In genomic region chr5:72662936-72663335, GRCh38 we compare ENCODE assay signal across 21 cellular contexts.
DNase-seq lines count a peak whose midpoint lies in the region; ATAC-seq, FAIRE-seq and TF ChIP-seq lines count a peak whose summit lies in the region.
"Had no signal": no experiment of that assay in that cellular context is flagged by ENCODE, and none has a peak within 500 bp of the region (broad histone marks: within the 10 kb centered on the region; RNA-seq: fewer than 3 reads in every experiment).

No MANE protein-coding gene starts in this region.

- H2BK20ac ChIP-seq in H1 (ENCODE audit: low read length), result no peak overlapping the region

- H3K36me3 ChIP-seq in H7 (replicated peaks; ENCODE audit: control insufficient read depth, insufficient read depth, low read length), result no peaks in the 10 kb centered on the region
- H3K36me3 ChIP-seq in H1 (ENCODE audit: control insufficient read depth in 2 of 4, insufficient read depth in 4 of 4, low read length in 3 of 4), result no peaks in the 10 kb centered on the region
- no peaks in the 10 kb centered on the region for H3K36me3 ChIP-seq in mesendoderm (ENCODE audit: control insufficient read depth, insufficient read depth, low read length)
- H3K36me3 ChIP-seq: BE2C had no signal

- H2BK120ac ChIP-seq in H1 (replicated peaks; ENCODE audit: low read depth, low read length) (no peak overlapping the region), mesendoderm (ENCODE audit: low read depth, low read length) (no peak overlapping the region)

- peaks cover 3 to 16% (median 9%) of the 10 kb centered on the region in 4 experiments; a peak in 6 of 7 replicates for H3K4me1 ChIP-seq in H1 (replicated peaks in 1 of 4; ENCODE audit: control insufficient read depth in 3 of 4, insufficient read depth in 4 of 4, low read length in 3 of 4)
- peaks cover 3% of the 10 kb centered on the region for H3K4me1 ChIP-seq in mesendoderm (ENCODE audit: control insufficient read depth, low read depth, low read length)
- H3K4me1 ChIP-seq: BE2C had no signal

- H3K4me3 ChIP-seq in H7 (ENCODE audit: insufficient read depth, low read depth, low read length) (no peak overlapping the region), H1 (ENCODE audit: extremely low read depth in 1 of 4, insufficient read depth in 2 of 4, low read depth in 3 of 4, low read length in 4 of 4) (no peak overlapping the region), mesendoderm (ENCODE audit: low read length) (no peak overlapping the region)

- POLR2A ChIA-PET in H1 (lab: Charles Lee; ENCODE audit: partially characterized antibody), result no interaction called here

- H3K27me3 ChIP-seq in H7 (ENCODE audit: control insufficient read depth, insufficient read depth, low read length) (peaks cover 4% of the 10 kb centered on the region; the same call in 1 of the 2 replicates), H1 (replicated peaks in 1 of 4; ENCODE audit: control insufficient read depth in 3 of 4, extremely low read depth in 1 of 4, insufficient read depth in 3 of 4, low read length in 3 of 4) (no peaks in the 10 kb centered on the region; a peak in 2 of 7 replicates), mesendoderm (ENCODE audit: insufficient read depth, low read length, poor library complexity) (no peaks in the 10 kb centered on the region)
- H3K27me3 ChIP-seq: BE2C had no signal

- 82% methylated on average over 7 of the region's 7 CpGs; no CpG with 5 or more reads in 1 of the 2 experiments for WGBS in H1 (ENCODE audit: extremely low coverage in 1 of 2, insufficient coverage in 1 of 2, insufficient read length in 1 of 2, insufficient replicate concordance in 2 of 2, low coverage in 1 of 2, low lambda C conversion rate in 2 of 2, missing lambda C conversion rate in 1 of 2), 2 experiments
- WGBS in mesendoderm (ENCODE audit: extremely low coverage, insufficient coverage, low lambda C conversion rate), result no CpG with 5 or more reads among the region's 7 CpGs

- no peaks in the 10 kb centered on the region for H3K4me1 Mint-ChIP-seq in stimulated activated effector memory CD8-positive, alpha-beta T cell treated with anti-CD3 and anti-CD28 coated beads, Interleukin-12 subunit alpha, Interleukin-12 subunit beta, amount 100 ng/mL, for 72 hours
- H3K4me1 Mint-ChIP-seq: CD4-positive, CD25-positive, alpha-beta regulatory T cell; CD8-positive, alpha-beta memory T cell had no signal

- no peak overlapping the region for H3K4me3 Mint-ChIP-seq in stimulated activated effector memory CD8-positive, alpha-beta T cell treated with anti-CD3 and anti-CD28 coated beads, Interleukin-12 subunit alpha, Interleukin-12 subunit beta, amount 100 ng/mL, for 72 hours
- H3K4me3 Mint-ChIP-seq: CD4-positive, CD25-positive, alpha-beta regulatory T cell; CD8-positive, alpha-beta memory T cell had no signal

- no peak overlapping the region for H2BK5ac ChIP-seq in H1 (ENCODE audit: low read depth, low read length)
- H2BK5ac ChIP-seq in mesendoderm (ENCODE audit: low read length), result no peak overlapping the region

- no peak for TF ChIP-seq POLR2A in H1 (IDR thresholded peaks at IDR 0.05; ENCODE audit: control extremely low read depth in 1 of 2, low read depth in 2 of 2, low read length in 2 of 2)

- no peak overlapping the region for H3K14ac ChIP-seq in H1 (ENCODE audit: insufficient read length)

- peak overlapping the region; percentile 1; the same call in 1 of the 2 replicates for H2BK12ac ChIP-seq in H1 (ENCODE audit: low read depth, low read length)

- H3K56ac ChIP-seq in H1 (replicated peaks; ENCODE audit: insufficient read length, low read depth, low read length) (no peak overlapping the region), mesendoderm (ENCODE audit: low read length) (no peak overlapping the region)

- H4K8ac ChIP-seq in H1 (ENCODE audit: extremely low read depth, insufficient read depth, low read length), result no peak overlapping the region
- H4K8ac ChIP-seq in mesendoderm (ENCODE audit: low read depth, low read length), result no peak overlapping the region

- H3K9me3 Mint-ChIP-seq in stimulated activated effector memory CD8-positive, alpha-beta T cell treated with anti-CD3 and anti-CD28 coated beads, Interleukin-12 subunit alpha, Interleukin-12 subunit beta, amount 100 ng/mL, for 72 hours, result no peaks in the 10 kb centered on the region
- H3K9me3 Mint-ChIP-seq: CD4-positive, CD25-positive, alpha-beta regulatory T cell had no signal

- no peak overlapping the region for H2AK5ac ChIP-seq in H1 (ENCODE audit: low read depth, low read length)
- H2AK5ac ChIP-seq in mesendoderm (ENCODE audit: low read length), result no peak overlapping the region

- no peak for TF ChIP-seq RAD21 in H1 (IDR thresholded peaks at IDR 0.05 in 1 of 2, conservative IDR thresholded peaks at IDR 0.05 in 1 of 2; ENCODE audit: low read depth in 2 of 2, low read length in 2 of 2)

- no peak for TF ChIP-seq CTCF in H1 (IDR thresholded peaks at IDR 0.05; ENCODE audit: control extremely low read depth in 1 of 3, insufficient read depth in 1 of 3, low read depth in 1 of 3, low read length in 3 of 3)

- no peaks in the 10 kb centered on the region for H4K20me1 ChIP-seq in H1 (replicated peaks in 1 of 2; ENCODE audit: control insufficient read depth in 1 of 2, insufficient read depth in 2 of 2, low read length in 2 of 2)

- H2BK15ac ChIP-seq in H1 (ENCODE audit: low read length) (no peak overlapping the region), mesendoderm (replicated peaks; ENCODE audit: low read depth) (no peak overlapping the region)

- peak overlapping the region; percentile 14 to 20; a peak in 2 of 4 replicates for H3K4me2 ChIP-seq in H1 (ENCODE audit: insufficient read depth in 1 of 2, low read depth in 2 of 2, low read length in 2 of 2)
- H3K4me2 ChIP-seq in mesendoderm (ENCODE audit: low read length), result no peak overlapping the region

- no peak overlapping the region for H3K27ac Mint-ChIP-seq in stimulated activated effector memory CD8-positive, alpha-beta T cell treated with anti-CD3 and anti-CD28 coated beads, Interleukin-12 subunit alpha, Interleukin-12 subunit beta, amount 100 ng/mL, for 72 hours
- H3K27ac Mint-ChIP-seq: CD4-positive, CD25-positive, alpha-beta regulatory T cell had no signal

- H3K23ac ChIP-seq in H1 (ENCODE audit: insufficient read length) (no peak overlapping the region), mesendoderm (ENCODE audit: low read length) (no peak overlapping the region)

- peak; percentile 22 for ATAC-seq in stimulated activated effector memory CD8-positive, alpha-beta T cell treated with anti-CD3 and anti-CD28 coated beads, Interleukin-12 subunit alpha, Interleukin-12 subunit beta, amount 100 ng/mL, for 72 hours
- ATAC-seq in GM18873 (IDR thresholded peaks at IDR 0.05; ENCODE audit: low FRiP score, unreplicated experiment) (no peak), HG02588 (IDR thresholded peaks at IDR 0.05; ENCODE audit: unreplicated experiment) (no peak)
- ATAC-seq: HepG2 had no signal

- no peaks in the 10 kb centered on the region for H3K36me3 Mint-ChIP-seq in stimulated activated effector memory CD8-positive, alpha-beta T cell treated with anti-CD3 and anti-CD28 coated beads, Interleukin-12 subunit alpha, Interleukin-12 subunit beta, amount 100 ng/mL, for 72 hours
- H3K36me3 Mint-ChIP-seq: CD4-positive, CD25-positive, alpha-beta regulatory T cell; CD8-positive, alpha-beta memory T cell had no signal

- no peaks in the 10 kb centered on the region for H3K9me3 ChIP-seq in H1 (ENCODE audit: insufficient read depth in 2 of 2, low read depth in 1 of 2, low read length in 1 of 2)
- H3K9me3 ChIP-seq: BE2C had no signal

- H4K91ac ChIP-seq in H1 (replicated peaks; ENCODE audit: insufficient read length, low read length), result no peak overlapping the region

- H3K4ac ChIP-seq in H1 (replicated peaks; ENCODE audit: insufficient read length, low read depth, low read length), result no peak overlapping the region
- no peak overlapping the region for H3K4ac ChIP-seq in mesendoderm (ENCODE audit: low read depth, low read length)

- no peaks in the 10 kb centered on the region for H3K23me2 ChIP-seq in H1 (ENCODE audit: low read depth, low read length)

- H4K5ac ChIP-seq in H1 (ENCODE audit: insufficient read length, low read depth, low read length), result no peak overlapping the region
- no peak overlapping the region for H4K5ac ChIP-seq in mesendoderm (ENCODE audit: low read length)

- no peak overlapping the region; a peak in 1 of 7 replicates for H3K9ac ChIP-seq in H1 (replicated peaks in 1 of 4; ENCODE audit: extremely low read depth in 1 of 4, low read depth in 3 of 4, low read length in 3 of 4)
- no peak overlapping the region for H3K9ac ChIP-seq in mesendoderm (ENCODE audit: low read length)

- H3K79me2 ChIP-seq in H1 (ENCODE audit: control insufficient read depth in 1 of 2, insufficient read depth in 2 of 2, low read length in 2 of 2) (no peaks in the 10 kb centered on the region), mesendoderm (ENCODE audit: control insufficient read depth, insufficient read depth, low read length) (no peaks in the 10 kb centered on the region)

- CTCF ChIA-PET in H1 (lab: Charles Lee; ENCODE audit: partially characterized antibody), result interaction anchor here (0.6 to 2.1 kb wide), 2 partner anchors 156 to 1478 kb away, joined by 3 to 6 read pairs; no protein-coding TSS in a partner anchor

- no peak for FAIRE-seq in H1 (lab: Jason Lieb, UNC)
- FAIRE-seq: G401.6, GM12891, HepG2 had no signal

- TF ChIP-seq EP300 in H1 (IDR thresholded peaks at IDR 0.05; ENCODE audit: borderline replicate concordance in 1 of 2, low read depth in 2 of 2, low read length in 2 of 2), result no peak

- no peaks in the 10 kb centered on the region for H3K79me1 ChIP-seq in H1 (ENCODE audit: low read depth, low read length)
- H3K79me1 ChIP-seq in mesendoderm (ENCODE audit: low read length), result no peaks in the 10 kb centered on the region

- DNase-seq in H7 (peak; percentile 14), H1 (ENCODE audit: low read depth in 1 of 2, low spot score in 2 of 2) (no peak), mesendoderm (peak; percentile 30), foreskin melanocyte (no peak)
- no peak for DNase-seq in stimulated activated effector memory CD8-positive, alpha-beta T cell treated with anti-CD3 and anti-CD28 coated beads, Interleukin-12 subunit alpha, Interleukin-12 subunit beta, amount 100 ng/mL, for 72 hours (ENCODE audit: low spot score in 2 of 2)
- DNase-seq: BE2C; C1 segment of cervical spinal cord; CD4-positive, CD25-positive, alpha-beta regulatory T cell; CD8-positive, alpha-beta memory T cell; COR-L47; DMS 273 treated with DMSO at 0.1 percent for 48 hours; DMS53; DND-41; EL; HCEC 1CT; KG1 had no signal

- H3K27ac ChIP-seq in H1 (ENCODE audit: low read depth, low read length) (no peak overlapping the region), mesendoderm (ENCODE audit: low read depth, low read length) (no peak overlapping the region)

- no peak overlapping the region; the same call in 1 of the 2 replicates for H2AFZ ChIP-seq in H1 (ENCODE audit: low read length)

- H3K18ac ChIP-seq in H1 (ENCODE audit: extremely low read depth, low read length) (peak overlapping the region; percentile 11; the same call in 1 of the 2 replicates), mesendoderm (ENCODE audit: low read length) (no peak overlapping the region)

TF ChIP-seq in H1, 55 proteins besides CTCF, POLR2A, EP300 and RAD21:
- TF ChIP-seq BACH1 (IDR thresholded peaks at IDR 0.05; ENCODE audit: low read length), result no peak
- TF ChIP-seq MAX (IDR thresholded peaks at IDR 0.05), result peak; percentile 64

Comparison
In these comparisons a context has a peak if more than half of its experiments do, and no peak if none do; other contexts are left out.
1. DNase-seq: peak in H7 (single experiment) and mesendoderm (single experiment); none in H1 (0 of 2), stimulated activated effector memory CD8-positive, alpha-beta T cell treated with anti-CD3 and anti-CD28 coated beads, Interleukin-12 subunit alpha, Interleukin-12 subunit beta, amount 100 ng/mL, for 72 hours (0 of 2) and foreskin melanocyte (single experiment).